In the genomic region with DNA sequence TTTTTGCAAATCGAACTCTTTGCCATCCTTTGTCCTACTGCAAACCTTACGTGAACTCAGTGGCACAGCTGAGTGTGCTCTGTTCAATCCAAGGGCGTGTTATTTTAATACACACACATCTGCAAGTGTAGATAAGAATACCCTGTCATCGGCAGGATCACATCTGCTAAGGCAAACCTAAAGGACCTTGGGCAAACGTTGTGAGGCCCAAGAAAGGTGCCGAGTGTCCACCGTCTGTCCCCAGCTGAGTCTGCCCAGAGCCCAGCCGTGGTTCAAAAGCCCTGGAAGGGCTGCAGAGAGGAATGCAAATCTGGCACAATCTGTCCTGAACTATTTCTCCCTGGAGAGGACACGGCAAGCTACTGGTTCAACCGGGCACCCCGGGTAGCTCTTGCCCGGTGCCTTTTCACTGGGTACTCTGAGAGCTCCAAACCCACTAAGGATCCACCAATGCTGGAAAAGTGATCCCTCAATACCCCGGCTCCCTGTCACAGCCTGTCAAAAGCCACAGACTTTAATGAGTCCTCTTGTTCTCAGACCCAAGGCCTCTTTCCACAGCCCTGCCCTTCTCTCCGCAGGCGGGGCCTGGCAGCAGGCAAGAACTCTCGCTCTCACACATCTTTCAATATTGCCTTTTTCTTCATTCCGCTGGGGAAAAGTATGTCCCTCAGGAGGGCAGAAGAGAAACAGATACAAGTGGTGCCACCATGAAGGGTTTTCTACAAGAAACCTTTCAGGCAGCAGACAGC, we compare ENCODE assay signal across 18 cellular contexts. TPM values are rescaled to one million over a fixed set of nuclear protein-coding genes. Genes with fewer than 3 reads are reported as not detected.
A peak's percentile ranks its signal among the peaks of the same experiment; 100 is the strongest.
DNase-seq lines count a peak whose midpoint lies in the region; ATAC-seq and TF ChIP-seq lines count a peak whose summit lies in the region.
"Had no signal": no experiment of that assay in that cellular context is flagged by ENCODE, and none has a peak within 500 bp of the region (broad histone marks: within the 10 kb centered on the region; RNA-seq: fewer than 3 reads in every experiment).

No MANE protein-coding gene starts in this region.

- no peak overlapping the region for H3K4me3 Mint-ChIP-seq in T-helper 2 cell treated with Interferon-gamma antibody and Interleukin-4, amounts not matched to agents 5 μg/mL and 100 μg/mL, for 36 hours
- H3K4me3 Mint-ChIP-seq in type B pancreatic cell: no peak overlapping the region
- H3K4me3 Mint-ChIP-seq: activated naive CD8-positive, alpha-beta T cell treated with anti-CD3 and anti-CD28 coated beads for 36 hours; activated T-cell treated with anti-CD3 and anti-CD28 coated beads, Interleukin-2, amount 50 U/mL, for 24 hours had no signal

- peak; percentile 31 for ATAC-seq in esophagus mucosa
- ATAC-seq: left colon, upper lobe of right lung had no signal

- TF ChIP-seq CTCF in type B pancreatic cell (conservative IDR thresholded peaks at IDR 0.05): no peak

- H3K9me3 Mint-ChIP-seq in T-helper 2 cell treated with Interferon-gamma antibody and Interleukin-4, amounts not matched to agents 5 μg/mL and 100 μg/mL, for 36 hours: no peaks in the 10 kb centered on the region
- H3K9me3 Mint-ChIP-seq in type B pancreatic cell: peaks cover 5% of the 10 kb centered on the region
- H3K9me3 Mint-ChIP-seq: activated naive CD8-positive, alpha-beta T cell treated with anti-CD3 and anti-CD28 coated beads for 36 hours; activated T-cell treated with anti-CD3 and anti-CD28 coated beads, Interleukin-2, amount 50 U/mL, for 24 hours had no signal

- H3K36me3 Mint-ChIP-seq in T-helper 2 cell treated with Interferon-gamma antibody and Interleukin-4, amounts not matched to agents 5 μg/mL and 100 μg/mL, for 36 hours (ENCODE audit: low read depth): peaks cover 11% of the 10 kb centered on the region
- peaks cover 12% of the 10 kb centered on the region for H3K36me3 Mint-ChIP-seq in type B pancreatic cell

- DNase-seq in T-helper 2 cell treated with Interferon-gamma antibody and Interleukin-4, amounts not matched to agents 5 μg/mL and 100 μg/mL, for 36 hours (ENCODE audit: low spot score): no peak
- no peak for DNase-seq in T-helper 2 cell
- DNase-seq in medulla oblongata (ENCODE audit: extremely low spot score): peak; percentile 33
- DNase-seq in type B pancreatic cell (ENCODE audit: extremely low spot score, unreplicated experiment): no peak
- DNase-seq in activated naive CD4-positive, alpha-beta T cell treated with anti-CD3 and anti-CD28 coated beads, Interleukin-2, amount 50 U/mL, for 16 hours: no peak
- no peak for DNase-seq in middle frontal gyrus (ENCODE audit: extremely low spot score, low spot score)
- no peak for DNase-seq in activated CD4-positive, alpha-beta T cell treated with anti-CD3 and anti-CD28 coated beads for 48 hours
- DNase-seq: 8988T; activated CD4-positive, alpha-beta T cell treated with anti-CD3 and anti-CD28 coated beads, Interleukin-2, amount 50 U/mL, for 48 hours; activated naive CD8-positive, alpha-beta T cell treated with anti-CD3 and anti-CD28 coated beads for 36 hours; activated T-cell treated with anti-CD3 and anti-CD28 coated beads, Interleukin-2, amount 50 U/mL, for 24 hours; Kasumi-1; left colon; NCI-H1105 treated with DMSO at 0.1 percent for 48 hours; NCI-H2107; NCI-H524 treated with DMSO at 0.1 percent for 48 hours; upper lobe of right lung had no signal

- H3K4me1 Mint-ChIP-seq in T-helper 2 cell treated with Interferon-gamma antibody and Interleukin-4, amounts not matched to agents 5 μg/mL and 100 μg/mL, for 36 hours (ENCODE audit: low read depth): peaks cover 19% of the 10 kb centered on the region
- peaks cover 27% of the 10 kb centered on the region for H3K4me1 Mint-ChIP-seq in type B pancreatic cell (ENCODE audit: unreplicated experiment)

- H3K27ac Mint-ChIP-seq in T-helper 2 cell treated with Interferon-gamma antibody and Interleukin-4, amounts not matched to agents 5 μg/mL and 100 μg/mL, for 36 hours: peak overlapping the region; percentile 5
- H3K27ac Mint-ChIP-seq in type B pancreatic cell: peak overlapping the region; percentile 24
- H3K27ac Mint-ChIP-seq: activated naive CD8-positive, alpha-beta T cell treated with anti-CD3 and anti-CD28 coated beads for 36 hours; activated T-cell treated with anti-CD3 and anti-CD28 coated beads, Interleukin-2, amount 50 U/mL, for 24 hours had no signal

- H3K27me3 Mint-ChIP-seq in T-helper 2 cell treated with Interferon-gamma antibody and Interleukin-4, amounts not matched to agents 5 μg/mL and 100 μg/mL, for 36 hours (ENCODE audit: low read depth): no peaks in the 10 kb centered on the region
- no peaks in the 10 kb centered on the region for H3K27me3 Mint-ChIP-seq in type B pancreatic cell
- H3K27me3 Mint-ChIP-seq: activated naive CD8-positive, alpha-beta T cell treated with anti-CD3 and anti-CD28 coated beads for 36 hours; activated T-cell treated with anti-CD3 and anti-CD28 coated beads, Interleukin-2, amount 50 U/mL, for 24 hours had no signal

RNA-seq across cellular contexts. Expression of gene SLC7A1, which starts 17.0 kb away (rescaled TPM):
- 181 TPM for total RNA-seq in esophagus mucosa
- 38.3 and 42.1 TPM in 2 replicates for total RNA-seq in type B pancreatic cell (ENCODE audit: low replicate concordance)
